Comparison of ENCODE assay signal across 12 cellular contexts in genomic region chr12:52907092-52907810, GRCh38. TPM values are rescaled to one million over a fixed set of nuclear protein-coding genes. Genes with fewer than 3 reads are reported as not detected.
A peak's percentile ranks its signal among the peaks of the same experiment; 100 is the strongest.
DNase-seq lines count a peak whose midpoint lies in the region; ATAC-seq, FAIRE-seq and TF ChIP-seq lines count a peak whose summit lies in the region.
"Had no signal": no experiment of that assay in that cellular context is flagged by ENCODE, and none has a peak within 500 bp of the region (broad histone marks: within the 10 kb centered on the region; RNA-seq: fewer than 3 reads in every experiment).

No MANE protein-coding gene starts in this region.

- ATAC-seq in GM19452 (IDR thresholded peaks at IDR 0.05; ENCODE audit: unreplicated experiment), result no peak

- H3K4me3 ChIP-seq in kidney (ENCODE audit: low read length in 2 of 2) (no peak overlapping the region), MM.1S (ENCODE audit: low read length) (no peak overlapping the region)
- H3K4me3 ChIP-seq: SJCRH30 had no signal

- DNase-seq in NCI-H2227 (lab: John Stamatoyannopoulos, UW; ENCODE audit: unreplicated experiment) (peak; percentile 16), NCI-H2227 treated with DMSO at 0.1 percent for 48 hours (lab: John Stamatoyannopoulos, UW) (no peak), RPMI7951 (ENCODE audit: low read depth) (peak; percentile 31), kidney (peak; percentile 89), ureter (ENCODE audit: low spot score) (peak; percentile 87), MM.1S (no peak), cerebellum (ENCODE audit: low spot score) (no peak)
- DNase-seq: activated naive CD8-positive, alpha-beta T cell treated with anti-CD3 and anti-CD28 coated beads, Interleukin-2, amount 10 ng/mL, durations not matched to agents 7 days and 5 days; naive B cell had no signal

- no peak overlapping the region for H3K4me2 ChIP-seq in MM.1S (ENCODE audit: low read depth, low read length)

- H3K79me2 ChIP-seq in MM.1S (ENCODE audit: low read length), result no peaks in the 10 kb centered on the region

- TF ChIP-seq CTCF in kidney (IDR thresholded peaks at IDR 0.05; ENCODE audit: borderline replicate concordance, extremely low read depth, insufficient read depth) (no peak), MM.1S (IDR thresholded peaks at IDR 0.05; ENCODE audit: low read length) (no peak)

- no peaks in the 10 kb centered on the region for H3F3A ChIP-seq in MM.1S (ENCODE audit: insufficient read depth, low read length)

- H3K9ac ChIP-seq in kidney (ENCODE audit: low read length in 2 of 2) (peak overlapping the region; percentile 32 to 37), MM.1S (ENCODE audit: low read length) (no peak overlapping the region)

- H3K9me2 ChIP-seq in MM.1S (replicated peaks; ENCODE audit: insufficient read depth, low read length), result no peaks in the 10 kb centered on the region

- H3K27me3 ChIP-seq in MM.1S (replicated peaks; ENCODE audit: insufficient read depth, low read length), result peaks cover 16% of the 10 kb centered on the region
- H3K27me3 ChIP-seq: SJCRH30 had no signal

- no peak for FAIRE-seq in kidney (lab: Jason Lieb, UNC)

- no peaks in the 10 kb centered on the region for H4K20me1 ChIP-seq in MM.1S (ENCODE audit: insufficient read depth, low read length)

- no peak overlapping the region for H2AFZ ChIP-seq in MM.1S (ENCODE audit: low read length)

- H3K4me1 ChIP-seq in kidney (ENCODE audit: control insufficient read depth in 1 of 2, insufficient read depth in 1 of 2, low read depth in 1 of 2, low read length in 2 of 2) (peaks cover 14 to 27% of the 10 kb centered on the region in 2 donors), MM.1S (ENCODE audit: low read length) (no peaks in the 10 kb centered on the region)
- H3K4me1 ChIP-seq: SJCRH30 had no signal

- H3K36me3 ChIP-seq in kidney (ENCODE audit: control insufficient read depth in 1 of 2, insufficient read depth in 2 of 2, low read length in 2 of 2) (no peaks in the 10 kb centered on the region), MM.1S (replicated peaks; ENCODE audit: insufficient read depth, low read length) (no peaks in the 10 kb centered on the region)
- H3K36me3 ChIP-seq: SJCRH30 had no signal

- intact Hi-C loops in kidney (cut with DNase I), result no loop called here

- H3K9me3 ChIP-seq in kidney (ENCODE audit: control insufficient read depth in 1 of 2, low read length in 2 of 2) (no peaks in the 10 kb centered on the region), MM.1S (replicated peaks; ENCODE audit: insufficient read depth, low read length) (no peaks in the 10 kb centered on the region)
- H3K9me3 ChIP-seq: SJCRH30 had no signal

- H3K27ac ChIP-seq in kidney (ENCODE audit: low read depth in 2 of 2, low read length in 2 of 2), result peak overlapping the region; percentile 84 to 92
- no peak overlapping the region for H3K27ac ChIP-seq in MM.1S (ENCODE audit: low read length)
- H3K27ac ChIP-seq: SJCRH30 had no signal

RNA-seq across cellular contexts. Expression of gene KRT8, which starts 2.4 kb away (rescaled TPM):
- 3.5 and 4.7 TPM in 2 replicates for total RNA-seq in RPMI7951 (2014; rRNA removed; shearing (Covaris generic))
- total RNA-seq in kidney (546 TPM), ureter (815 TPM), cerebellum (1.9 TPM)
- polyA plus RNA-seq in kidney (ENCODE audit: insufficient read depth, low read depth, low replicate concordance), result 333 TPM

RNA-seq across cellular contexts. Expression of gene KRT18, which starts 41.7 kb away (rescaled TPM):
- 75.0 and 91.8 TPM in 2 replicates for total RNA-seq in RPMI7951 (2014; rRNA removed; shearing (Covaris generic))
- total RNA-seq in kidney (386 TPM), ureter (607 TPM), cerebellum (2.9 TPM)
- 245 TPM for polyA plus RNA-seq in kidney (ENCODE audit: insufficient read depth, low read depth, low replicate concordance)

RNA-seq across cellular contexts. Expression of gene KRT78, which starts 58.5 kb away (rescaled TPM):
- 0.20 and 0.36 TPM in 2 replicates for total RNA-seq in RPMI7951 (2014; rRNA removed; shearing (Covaris generic))
- total RNA-seq in kidney, result not detected
- polyA plus RNA-seq in kidney (ENCODE audit: insufficient read depth, low read depth, low replicate concordance), result not detected
- total RNA-seq in ureter, result not detected
- not detected for total RNA-seq in cerebellum
- total RNA-seq: activated naive CD8-positive, alpha-beta T cell treated with anti-CD3 and anti-CD28 coated beads, Interleukin-2, amount 10 ng/mL, durations not matched to agents 7 days and 5 days; SJCRH30; subcutaneous adipose tissue had no signal

Comparison
In these comparisons a context has a peak if more than half of its experiments do, and no peak if none do; other contexts are left out.
1. DNase-seq: peak in NCI-H2227 (single experiment), RPMI7951 (single experiment), kidney (single experiment) and ureter (single experiment); none in NCI-H2227 treated with DMSO at 0.1 percent for 48 hours (single experiment), MM.1S (single experiment) and cerebellum (single experiment).
2. RNA of gene KRT8, which starts 2.4 kb away (total RNA-seq): 815 TPM in ureter (single experiment) and 546 TPM in kidney (single experiment); 3.5 to 4.7 TPM in RPMI7951 and 1.9 TPM in cerebellum (single experiment); every median in the first group is over 10 times any median in the second.
3. RNA of gene KRT18, which starts 41.7 kb away (total RNA-seq): 607 TPM in ureter (single experiment), 386 TPM in kidney (single experiment) and 75.0 to 91.8 TPM in RPMI7951; 2.9 TPM in cerebellum (single experiment); every median in the first group is over 10 times any median in the second.